Comparison of ENCODE assay signal across 10 cellular contexts in the genomic region with DNA sequence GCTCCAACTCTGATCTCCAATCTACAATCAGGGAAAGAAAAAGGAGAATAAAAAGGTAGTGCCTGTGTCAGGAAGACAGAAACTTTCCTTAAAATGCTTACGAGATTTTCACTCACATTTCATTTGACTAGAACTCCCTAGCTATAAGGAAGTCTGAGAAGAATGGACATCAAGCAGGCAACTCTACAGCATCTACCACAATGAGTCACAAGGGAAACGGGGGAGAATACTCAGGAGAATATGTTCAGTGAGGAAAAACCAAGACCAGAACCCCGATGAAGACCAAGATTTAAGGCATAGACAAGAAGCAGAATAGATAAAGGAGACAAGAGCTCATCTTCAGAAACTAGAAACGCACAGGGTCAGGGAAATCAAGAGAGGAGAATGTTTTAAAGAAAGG. TPM values are rescaled to one million over a fixed set of nuclear protein-coding genes. Genes with fewer than 3 reads are reported as not detected.
DNase-seq lines count a peak whose midpoint lies in the region; ATAC-seq and TF ChIP-seq lines count a peak whose summit lies in the region.
"Had no signal": no experiment of that assay in that cellular context is flagged by ENCODE, and none has a peak within 500 bp of the region (broad histone marks: within the 10 kb centered on the region; RNA-seq: fewer than 3 reads in every experiment).

No MANE protein-coding gene starts in this region.

- no peaks in the 10 kb centered on the region for H3K79me2 ChIP-seq in fibroblast of lung (ENCODE audit: control insufficient read depth, insufficient read depth, low read length)

- TF ChIP-seq CTCF in GM20000 (IDR thresholded peaks at IDR 0.05; ENCODE audit: extremely low read depth, missing control alignments) (no peak), Panc1 (IDR thresholded peaks at IDR 0.05) (no peak), fibroblast of lung (conservative IDR thresholded peaks at IDR 0.05 in 1 of 2, IDR thresholded peaks at IDR 0.05 in 1 of 2; ENCODE audit: low read depth in 1 of 2, low read length in 2 of 2) (no peak), heart left ventricle (IDR thresholded peaks at IDR 0.05) (no peak)

- H2AFZ ChIP-seq in fibroblast of lung (ENCODE audit: low read length), result no peak overlapping the region

- 59 to 64% (median 64%) methylated on average over 4 of the region's 4 CpGs for WGBS in heart left ventricle, 4 donors

- H3K27ac ChIP-seq in Panc1 (ENCODE audit: low read length) (no peak overlapping the region), fibroblast of lung (ENCODE audit: insufficient read depth, low read length) (no peak overlapping the region), heart left ventricle (no peak overlapping the region)

- peak overlapping the region; percentile 63 for H3K4me2 ChIP-seq in fibroblast of lung (ENCODE audit: extremely low read depth, insufficient read depth, low read length)

- POLR2A ChIA-PET in Panc1 (lab: Charles Lee), result no interaction called here

- H3K4me1 ChIP-seq in Panc1 (ENCODE audit: control insufficient read depth, insufficient read depth, low read length) (no peaks in the 10 kb centered on the region), fibroblast of lung (ENCODE audit: control insufficient read depth, extremely low read depth, insufficient read depth, low read length) (peaks cover 2% of the 10 kb centered on the region), heart left ventricle (peaks cover 0 to 7% (median 0%) of the 10 kb centered on the region in 12 donors)

- CTCF ChIA-PET in Panc1 (lab: Charles Lee), result interaction anchor here (0.7 to 1.9 kb wide), 2 partner anchors 238 to 630 kb away, joined by 4 to 16 read pairs; no protein-coding TSS in a partner anchor

- peak; percentile 64 for ATAC-seq in Panc1
- no peak for ATAC-seq in heart left ventricle
- no peak for ATAC-seq in GM19397 (IDR thresholded peaks at IDR 0.05; ENCODE audit: unreplicated experiment)
- ATAC-seq: natural killer cell treated with Interleukin-12 subunit alpha and Interleukin-12 subunit beta and Interleukin-15 and Interleukin-18, amount 100 ng/mL, for 72 hours had no signal

- H3K4me3 ChIP-seq in Panc1 (ENCODE audit: low read depth in 2 of 2, low read length in 2 of 2) (no peak overlapping the region), fibroblast of lung (replicated peaks in 1 of 4; ENCODE audit: control extremely low read depth in 1 of 4, insufficient read depth in 1 of 4, low read depth in 3 of 4, low read length in 4 of 4) (no peak overlapping the region), heart left ventricle (no peak overlapping the region)

- intact Hi-C loops in Panc1 (cut with micrococcal nuclease; ENCODE audit: unreplicated experiment) (loop anchor here (2.0 kb wide), 1 partner anchor 238 kb away; no protein-coding TSS in a partner anchor), heart left ventricle (cut with DNase I) (loop anchor here (2.0 to 10.0 kb wide), 9 partner anchors 234 to 1564 kb away; a partner anchor contains a TSS)

- no peaks in the 10 kb centered on the region for H3K27me3 ChIP-seq in Panc1 (ENCODE audit: control insufficient read depth, insufficient read depth, low read length)
- no peaks in the 10 kb centered on the region for H3K27me3 ChIP-seq in fibroblast of lung (ENCODE audit: control insufficient read depth, insufficient read depth, low read length)
- no peaks in the 10 kb centered on the region for H3K27me3 ChIP-seq in heart left ventricle

- DNase-seq in A172 (ENCODE audit: low spot score) (peak; percentile 21), GM20000 (ENCODE audit: low spot score) (peak; percentile 3), Panc1 (ENCODE audit: low read depth, low spot score) (no peak), fibroblast of lung (ENCODE audit: low read depth in 2 of 2) (peak in 1 of 2 donors; percentile 38), heart left ventricle (no peak), OCI-M2 (lab: John Stamatoyannopoulos, UW; ENCODE audit: unreplicated experiment) (no peak), NCI-H1694 (lab: John Stamatoyannopoulos, UW) (no peak)
- DNase-seq: GOT3 had no signal

- no peaks in the 10 kb centered on the region for H3K36me3 ChIP-seq in Panc1 (ENCODE audit: control insufficient read depth, insufficient read depth, low read length)
- no peaks in the 10 kb centered on the region for H3K36me3 ChIP-seq in fibroblast of lung (ENCODE audit: control insufficient read depth, insufficient read depth, low read length)
- H3K36me3 ChIP-seq in heart left ventricle, result peaks cover 0 to 15% (median 3%) of the 10 kb centered on the region in 9 donors

- H3K9ac ChIP-seq in fibroblast of lung (ENCODE audit: insufficient read depth, low read length), result no peak overlapping the region

- no peaks in the 10 kb centered on the region for H4K20me1 ChIP-seq in fibroblast of lung (ENCODE audit: control insufficient read depth, extremely low read depth, insufficient read depth, low read length)

- no TSS peak for BruUV-seq in Panc1 (replicated peaks; lab: Mats Ljungman, UMichigan)

- in situ Hi-C loops in Panc1 (cut with HindIII; ENCODE audit: low pct_unique_long_range_greater_than_20kb, low sequenced_read_pairs), result no loop called here

- TF ChIP-seq POLR2A in heart left ventricle (IDR thresholded peaks at IDR 0.05), result no peak

- H3K9me3 ChIP-seq in Panc1 (ENCODE audit: control insufficient read depth, insufficient read depth, low read depth, low read length) (no peaks in the 10 kb centered on the region), fibroblast of lung (ENCODE audit: control insufficient read depth, insufficient read depth, low read depth, low read length) (no peaks in the 10 kb centered on the region), heart left ventricle (no peaks in the 10 kb centered on the region)

RNA-seq across cellular contexts. Expression of a gene that starts 9.0 kb away (rescaled TPM):
- 16.4 and 34.4 TPM in 2 replicates for total RNA-seq in A172 (2014; rRNA removed; shearing (Covaris generic))
- 20.5 TPM for total RNA-seq in Panc1 (2021; ENCODE audit: unreplicated experiment)
- polyA plus RNA-seq in Panc1 (2012; ENCODE audit: insufficient read length), result 13.7 TPM
- total RNA-seq in fibroblast of lung, result 14.9 and 15.5 TPM in 2 replicates
- polyA plus RNA-seq in fibroblast of lung, result 2.2 and 8.8 TPM in 2 replicates
- 0.97 and 6.7 TPM in 2 replicates for polyA plus RNA-seq in fibroblast of lung (2012)
- not detected in 2 replicates for polyA minus RNA-seq in fibroblast of lung (ENCODE audit: low replicate concordance)
- 10 to 100 TPM in 7 of 9 donors, 1 to 10 TPM in 2; 8.6 to 21.0 (median 14.0) TPM for total RNA-seq in heart left ventricle
- 10 to 100 TPM in 1 of 2 donors, 1 to 10 TPM in 1; 6.5 to 12.1 TPM for polyA plus RNA-seq in heart left ventricle

RNA-seq across cellular contexts. Expression of a gene that starts 51.5 kb away (rescaled TPM):
- total RNA-seq in A172 (2014; rRNA removed; shearing (Covaris generic)), result 17.0 and 32.1 TPM in 2 replicates
- total RNA-seq in Panc1 (2021; ENCODE audit: unreplicated experiment), result 29.7 TPM
- polyA plus RNA-seq in Panc1 (2012; ENCODE audit: insufficient read length), result 6.6 TPM
- 13.2 and 17.7 TPM in 2 replicates for total RNA-seq in fibroblast of lung
- polyA plus RNA-seq in fibroblast of lung, result 12.7 and 16.9 TPM in 2 replicates
- 4.9 and 9.7 TPM in 2 replicates for polyA plus RNA-seq in fibroblast of lung (2012)
- polyA minus RNA-seq in fibroblast of lung (ENCODE audit: low replicate concordance), result 2.1 and 4.1 TPM in 2 replicates
- 10 to 100 TPM in 6 of 9 donors, 1 to 10 TPM in 3; 9.3 to 15.5 (median 10.8) TPM for total RNA-seq in heart left ventricle
- 1 to 10 TPM; 3.9 to 5.4 TPM for polyA plus RNA-seq in heart left ventricle

Comparison
In these comparisons a context has a peak if more than half of its experiments do, and no peak if none do; other contexts are left out.
1. DNase-seq: peak in A172 (single experiment) and GM20000 (single experiment); none in Panc1 (single experiment), heart left ventricle (0 of 5), OCI-M2 (single experiment) and NCI-H1694 (single experiment).